In the genomic region with DNA sequence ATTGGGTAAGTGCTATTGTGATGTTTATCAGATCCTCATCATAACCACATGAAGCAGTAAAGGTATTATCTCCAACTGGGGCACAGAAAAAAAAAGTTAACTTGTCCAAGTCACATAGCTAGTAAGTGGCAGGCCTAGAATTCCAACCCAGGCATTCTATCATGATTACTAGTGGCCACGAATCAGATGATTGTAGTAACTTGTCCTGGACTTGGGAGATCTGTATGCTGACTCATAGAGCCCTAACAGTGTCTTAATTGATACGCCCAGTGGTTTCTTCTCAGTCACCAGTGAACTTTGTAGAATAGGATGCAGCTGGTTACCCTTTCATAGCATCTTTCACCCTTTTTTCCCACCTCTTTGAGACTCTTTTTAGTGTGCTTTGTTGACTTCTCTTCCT, we compare ENCODE assay signal across 16 cellular contexts.
DNase-seq lines count a peak whose midpoint lies in the region; ATAC-seq, FAIRE-seq and TF ChIP-seq lines count a peak whose summit lies in the region.
"Had no signal": no experiment of that assay in that cellular context is flagged by ENCODE, and none has a peak within 500 bp of the region (broad histone marks: within the 10 kb centered on the region; RNA-seq: fewer than 3 reads in every experiment).

No MANE protein-coding gene starts in this region.

- no peak overlapping the region for H3K9ac ChIP-seq in HepG2 (ENCODE audit: insufficient read depth, low read depth, low read length)

- H3K27ac Mint-ChIP-seq in MCF 10A (ENCODE audit: low read depth, unreplicated experiment): no peak overlapping the region

- peaks cover 0 to 3% of the 10 kb centered on the region in 2 donors for H3K4me1 ChIP-seq in breast epithelium
- H3K4me1 ChIP-seq in HepG2 (ENCODE audit: insufficient read depth, low read length): no peaks in the 10 kb centered on the region
- H3K4me1 ChIP-seq: spleen had no signal

- no peak overlapping the region for H3K27ac ChIP-seq in breast epithelium
- no peak overlapping the region for H3K27ac ChIP-seq in HepG2 (ENCODE audit: extremely low read length, insufficient read depth, low read length)
- H3K27ac ChIP-seq: 22Rv1, spleen, tibial artery had no signal

- H3K4me3 ChIP-seq in breast epithelium (no peak overlapping the region), fibroblast of pulmonary artery (replicated peaks; ENCODE audit: low read depth, low read length) (no peak overlapping the region), HepG2 (replicated peaks in 1 of 3; ENCODE audit: insufficient read depth in 1 of 3, low read depth in 2 of 3, low read length in 3 of 3) (no peak overlapping the region)
- H3K4me3 ChIP-seq: spleen, tibial artery had no signal

- BruUV-seq in MCF 10A (replicated peaks; lab: Mats Ljungman, UMichigan) (no TSS peak), HepG2 (replicated peaks; lab: Mats Ljungman, UMichigan) (no TSS peak)

- H4K20me1 ChIP-seq in HepG2 (ENCODE audit: insufficient read depth, low read length): no peaks in the 10 kb centered on the region

- in situ Hi-C loops in HepG2 (cut with HindIII; ENCODE audit: extremely low pct_ligation_motif_present, low pct_unique_long_range_greater_than_20kb): no loop called here

- TF ChIP-seq CTCF in MCF 10A (IDR thresholded peaks at IDR 0.05; ENCODE audit: unreplicated experiment) (no peak), breast epithelium (IDR thresholded peaks at IDR 0.05) (no peak), fibroblast of pulmonary artery (IDR thresholded peaks at IDR 0.05; ENCODE audit: low read length, missing control alignments) (no peak), HepG2 (CRISPR knock-in tag; IDR thresholded peaks at IDR 0.05) (no peak)

- DNase-seq in MCF 10A (ENCODE audit: unreplicated experiment): peak; percentile 34
- no peak for DNase-seq in breast epithelium (ENCODE audit: low spot score in 2 of 2)
- peak; percentile 33 for DNase-seq in SW480 (ENCODE audit: low spot score)
- DNase-seq in fibroblast of pulmonary artery (ENCODE audit: low read depth): peak; percentile 43
- DNase-seq in stimulated activated CD4-positive, alpha-beta T cell treated with anti-CD3 and anti-CD28 coated beads, Interleukin-15, amount 100 ng/mL, for 24 hours: no peak
- no peak for DNase-seq in HepG2 (ENCODE audit: low spot score)
- no peak for DNase-seq in NCI-H2171 (lab: John Stamatoyannopoulos, UW)
- DNase-seq: activated T-cell treated with anti-CD3 and anti-CD28 coated beads, Interleukin-2, amount 50 U/mL, for 1 hour; Calu3; Kasumi-1; NCI-H2081; nucleus accumbens; spleen; tibial artery had no signal

- H3K27me3 Mint-ChIP-seq in MCF 10A (ENCODE audit: insufficient read depth, unreplicated experiment): no peaks in the 10 kb centered on the region

- no peaks in the 10 kb centered on the region for H3K9me3 Mint-ChIP-seq in MCF 10A (ENCODE audit: unreplicated experiment)

- no peak overlapping the region for H3K4me2 ChIP-seq in HepG2 (ENCODE audit: low read depth, low read length)

- TF ChIP-seq POLR2A in breast epithelium (IDR thresholded peaks at IDR 0.05) (no peak), HepG2 (IDR thresholded peaks at IDR 0.05; ENCODE audit: insufficient read depth in 1 of 2, low read depth in 2 of 2, low read length in 2 of 2) (no peak)

- no peak for FAIRE-seq in HepG2 (lab: Jason Lieb, UNC)

- H2AFZ ChIP-seq in HepG2 (ENCODE audit: low read length): no peak overlapping the region

- POLR2A ChIA-PET in MCF 10A (lab: Yijun Ruan, JAX) (interaction anchor here (0.6 to 1.8 kb wide), 9 partner anchors 8 to 338 kb away, joined by 3 to 6 read pairs (median 4); partner anchors contain the start of gene ROR1), HepG2 (lab: Yijun Ruan, JAX) (no interaction called here)

- intact Hi-C loops in MCF 10A (cut with micrococcal nuclease) (no loop called here), breast epithelium (cut with DNase I; ENCODE audit: low total_unique reads) (no loop called here), HepG2 (cut with micrococcal nuclease; ENCODE audit: unreplicated experiment) (no loop called here)

- H3K4me1 Mint-ChIP-seq in MCF 10A (ENCODE audit: insufficient read depth, unreplicated experiment): peaks cover 13% of the 10 kb centered on the region

- CTCF ChIA-PET in MCF 10A (lab: Yijun Ruan, JAX) (interaction anchor here (0.8 to 3.6 kb wide), 4 partner anchors 14 to 25 kb away, joined by 3 to 12 read pairs (median 4); no protein-coding TSS in a partner anchor), HepG2 (lab: Yijun Ruan, JAX; ENCODE audit: low intra/inter-chr PET ratio, low total read pairs) (no interaction called here)

- ATAC-seq in HepG2: no peak
- ATAC-seq in GM21717 (IDR thresholded peaks at IDR 0.05; ENCODE audit: unreplicated experiment): no peak

- no peak for TF ChIP-seq RAD21 in HepG2 (CRISPR knock-in tag; IDR thresholded peaks at IDR 0.05)

- H3K36me3 ChIP-seq in breast epithelium: no peaks in the 10 kb centered on the region
- H3K36me3 ChIP-seq in HepG2 (replicated peaks in 1 of 2; ENCODE audit: control insufficient read depth in 1 of 2, insufficient read depth in 2 of 2, low read length in 2 of 2): no peaks in the 10 kb centered on the region
- H3K36me3 ChIP-seq: spleen, tibial artery had no signal

- H3K9me3 ChIP-seq in breast epithelium: no peaks in the 10 kb centered on the region
- no peaks in the 10 kb centered on the region for H3K9me3 ChIP-seq in HepG2 (ENCODE audit: low read length)
- H3K9me3 ChIP-seq: spleen, tibial artery had no signal

- TF ChIP-seq EP300 in HepG2 (IDR thresholded peaks at IDR 0.05; ENCODE audit: low read depth in 2 of 2, low read length in 2 of 2) (no peak), HepG2 (CRISPR knock-in tag; IDR thresholded peaks at IDR 0.05; ENCODE audit: borderline replicate concordance) (no peak)

- H3K27me3 ChIP-seq in breast epithelium (no peaks in the 10 kb centered on the region), HepG2 (ENCODE audit: control insufficient read depth in 1 of 2, insufficient read depth in 2 of 2, low read length in 2 of 2) (no peaks in the 10 kb centered on the region)
- H3K27me3 ChIP-seq: spleen, tibial artery had no signal

- H3K4me3 Mint-ChIP-seq in MCF 10A (ENCODE audit: unreplicated experiment): no peak overlapping the region

- H3K36me3 Mint-ChIP-seq in MCF 10A (ENCODE audit: insufficient read depth, unreplicated experiment): no peaks in the 10 kb centered on the region

- WGBS in HepG2 (ENCODE audit: low lambda C conversion rate): 36% methylated on average over 2 of the region's 2 CpGs

- no peaks in the 10 kb centered on the region for H3K79me2 ChIP-seq in HepG2 (ENCODE audit: insufficient read depth, low read length)

TF ChIP-seq in HepG2, 621 proteins besides CTCF, POLR2A, EP300 and RAD21:
- TF ChIP-seq NFIB (CRISPR knock-in tag; IDR thresholded peaks at IDR 0.05; ENCODE audit: borderline replicate concordance) (no peak), RFXANK (CRISPR knock-in tag; IDR thresholded peaks at IDR 0.05) (no peak), ZNF224 (CRISPR knock-in tag; IDR thresholded peaks at IDR 0.05) (no peak)
- TF ChIP-seq, protein P1, sequence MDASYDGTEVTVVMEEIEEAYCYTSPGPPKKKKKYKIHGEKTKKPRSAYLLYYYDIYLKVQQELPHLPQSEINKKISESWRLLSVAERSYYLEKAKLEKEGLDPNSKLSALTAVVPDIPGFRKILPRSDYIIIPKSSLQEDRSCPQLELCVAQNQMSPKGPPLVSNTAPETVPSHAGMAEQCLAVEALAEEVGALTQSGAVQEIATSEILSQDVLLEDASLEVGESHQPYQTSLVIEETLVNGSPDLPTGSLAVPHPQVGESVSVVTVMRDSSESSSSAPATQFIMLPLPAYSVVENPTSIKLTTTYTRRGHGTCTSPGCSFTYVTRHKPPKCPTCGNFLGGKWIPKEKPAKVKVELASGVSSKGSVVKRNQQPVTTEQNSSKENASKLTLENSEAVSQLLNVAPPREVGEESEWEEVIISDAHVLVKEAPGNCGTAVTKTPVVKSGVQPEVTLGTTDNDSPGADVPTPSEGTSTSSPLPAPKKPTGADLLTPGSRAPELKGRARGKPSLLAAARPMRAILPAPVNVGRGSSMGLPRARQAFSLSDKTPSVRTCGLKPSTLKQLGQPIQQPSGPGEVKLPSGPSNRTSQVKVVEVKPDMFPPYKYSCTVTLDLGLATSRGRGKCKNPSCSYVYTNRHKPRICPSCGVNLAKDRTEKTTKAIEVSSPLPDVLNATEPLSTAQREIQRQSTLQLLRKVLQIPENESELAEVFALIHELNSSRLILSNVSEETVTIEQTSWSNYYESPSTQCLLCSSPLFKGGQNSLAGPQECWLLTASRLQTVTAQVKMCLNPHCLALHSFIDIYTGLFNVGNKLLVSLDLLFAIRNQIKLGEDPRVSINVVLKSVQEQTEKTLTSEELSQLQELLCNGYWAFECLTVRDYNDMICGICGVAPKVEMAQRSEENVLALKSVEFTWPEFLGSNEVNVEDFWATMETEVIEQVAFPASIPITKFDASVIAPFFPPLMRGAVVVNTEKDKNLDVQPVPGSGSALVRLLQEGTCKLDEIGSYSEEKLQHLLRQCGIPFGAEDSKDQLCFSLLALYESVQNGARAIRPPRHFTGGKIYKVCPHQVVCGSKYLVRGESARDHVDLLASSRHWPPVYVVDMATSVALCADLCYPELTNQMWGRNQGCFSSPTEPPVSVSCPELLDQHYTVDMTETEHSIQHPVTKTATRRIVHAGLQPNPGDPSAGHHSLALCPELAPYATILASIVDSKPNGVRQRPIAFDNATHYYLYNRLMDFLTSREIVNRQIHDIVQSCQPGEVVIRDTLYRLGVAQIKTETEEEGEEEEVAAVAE (CRISPR knock-in tag; IDR thresholded peaks at IDR 0.05; ENCODE audit: borderline replicate concordance): no peak
TF ChIP-seq in HepG2: peak in this region for 0.

Comparison
In these comparisons a context has a peak if more than half of its experiments do, and no peak if none do; other contexts are left out.
1. DNase-seq: peak in MCF 10A (single experiment), SW480 (single experiment) and fibroblast of pulmonary artery (single experiment); none in breast epithelium (0 of 2), stimulated activated CD4-positive, alpha-beta T cell treated with anti-CD3 and anti-CD28 coated beads, Interleukin-15, amount 100 ng/mL, for 24 hours (single experiment), HepG2 (single experiment) and NCI-H2171 (single experiment).